In genomic region chr16:31141071-31141469, GRCh38 we compare ENCODE assay signal across 11 cellular contexts. TPM values are rescaled to one million over a fixed set of nuclear protein-coding genes. Genes with fewer than 3 reads are reported as not detected.
A peak's percentile ranks its signal among the peaks of the same experiment; 100 is the strongest.
DNase-seq lines count a peak whose midpoint lies in the region; ATAC-seq, FAIRE-seq and TF ChIP-seq lines count a peak whose summit lies in the region.
"Not testable (repeated sequence)": the region's sequence is repeated elsewhere in the genome, so short reads cannot be mapped to it uniquely, and the experiment has no call there.
"Had no signal": no experiment of that assay in that cellular context is flagged by ENCODE, and none has a peak within 500 bp of the region (broad histone marks: within the 10 kb centered on the region; RNA-seq: fewer than 3 reads in every experiment).

No MANE protein-coding gene starts in this region.

- not testable (repeated sequence) for H3K36me3 Mint-ChIP-seq in nephron progenitor cell (ENCODE audit: low read depth)

- not testable (repeated sequence) for H3K9me2 ChIP-seq in Loucy (replicated peaks; ENCODE audit: low read depth, low read length)

- POLR2A ChIA-PET in K562 (lab: Yijun Ruan, JAX) = interaction anchor here (0.8 to 3.4 kb wide), 3 partner anchors 12 to 39 kb away, joined by 4 to 39 read pairs (median 35); partner anchors contain the start of genes FUS and KAT8

- H3K4me1 Mint-ChIP-seq in nephron progenitor cell = peaks cover 39% of the 10 kb centered on the region

- H3K9me1 ChIP-seq in K562 (ENCODE audit: control insufficient read depth, insufficient read depth, low read length) = not testable (repeated sequence)

- H3K27me3 Mint-ChIP-seq in nephron progenitor cell (ENCODE audit: low read depth, poor library complexity) = peaks cover 23% of the 10 kb centered on the region

- DNase-seq in K562 (ENCODE audit: extremely low read depth in 1 of 4, low spot score in 3 of 4); left ventricle myocardium inferior; nephron progenitor cell; thoracic aorta (ENCODE audit: low spot score): not testable (repeated sequence)

- H3K27ac ChIP-seq in BLaER1 treated with 17β-estradiol and CSF1 and Interleukin-3, amounts not matched to agents 10 nM and 100 nM = peak overlapping the region in 10 of 11 experiments; percentile 21 to 74 (median 56); a peak in 17 of 22 replicates
- H3K27ac ChIP-seq in K562 (ENCODE audit: extremely low read depth, low read depth, low read length) (peak overlapping the region; percentile 55; the same call in 2 of the 3 replicates), left ventricle myocardium inferior (replicated peaks) (peak overlapping the region; percentile 88), thoracic aorta (peak overlapping the region; percentile 94)

- not testable (repeated sequence) for TF ChIP-seq CTCF in Loucy (conservative IDR thresholded peaks at IDR 0.05; ENCODE audit: low read length); K562 (IDR thresholded peaks at IDR 0.05 in 2 of 3, conservative IDR thresholded peaks at IDR 0.05 in 1 of 3; ENCODE audit: insufficient read depth in 2 of 3, low read depth in 1 of 3, low read length in 3 of 3); left ventricle myocardium inferior (IDR thresholded peaks at IDR 0.05; ENCODE audit: borderline replicate concordance); nephron progenitor cell (IDR thresholded peaks at IDR 0.05); thoracic aorta (IDR thresholded peaks at IDR 0.05)

- intact Hi-C loops in K562 (cut with micrococcal nuclease) (loop anchor here (5.0 to 10.0 kb wide), 2 partner anchors 34 to 156 kb away; partner anchors contain the start of genes BCKDK and HSD3B7), left ventricle myocardium inferior (cut with micrococcal nuclease) (loop anchor here (10.0 kb wide), 1 partner anchor 156 kb away; the partner anchor contains the start of gene HSD3B7)

- not testable (repeated sequence) for BruUV-seq in K562 (replicated peaks; lab: Mats Ljungman, UMichigan)

- TF ChIP-seq POLR2A in K562 (conservative IDR thresholded peaks at IDR 0.05) = not testable (repeated sequence)

- not testable (repeated sequence) for TF ChIP-seq RAD21 in K562 (CRISPR knock-in tag; conservative IDR thresholded peaks at IDR 0.05 in 1 of 2, IDR thresholded peaks at IDR 0.05 in 1 of 2)

- peak overlapping the region; percentile 55 to 93 (median 82) for H3K4me2 ChIP-seq in BLaER1 treated with 17β-estradiol and CSF1 and Interleukin-3, amounts not matched to agents 10 nM and 100 nM
- H3K4me2 ChIP-seq in Loucy (ENCODE audit: low read depth, low read length, poor library complexity, severe bottlenecking) (peak overlapping the region; percentile 88), K562 (ENCODE audit: insufficient read depth, low read length) (peak overlapping the region; percentile 72)

- not testable (repeated sequence) for H3K79me2 ChIP-seq in Loucy (ENCODE audit: insufficient read depth, low read length); K562 (ENCODE audit: control insufficient read depth, insufficient read depth, low read length)

- H3K36me3 ChIP-seq in BLaER1 treated with 17β-estradiol and CSF1 and Interleukin-3, amounts not matched to agents 10 nM and 100 nM; Loucy (ENCODE audit: insufficient read depth, low read length); K562 (ENCODE audit: control insufficient read depth, insufficient read depth, low read length); left ventricle myocardium inferior; thoracic aorta: not testable (repeated sequence)

- H3K27me3 ChIP-seq in BLaER1 treated with 17β-estradiol and CSF1 and Interleukin-3, amounts not matched to agents 10 nM and 100 nM; Loucy (ENCODE audit: insufficient read depth, low read length, poor library complexity, severe bottlenecking); K562 (ENCODE audit: control insufficient read depth in 2 of 2, insufficient read depth in 2 of 2, low read length in 2 of 2); left ventricle myocardium inferior (ENCODE audit: low read depth); thoracic aorta (replicated peaks; ENCODE audit: insufficient read depth): not testable (repeated sequence)

- peaks cover 27 to 47% (median 42%) of the 10 kb centered on the region in 10 experiments for H3K4me1 ChIP-seq in BLaER1 treated with 17β-estradiol and CSF1 and Interleukin-3, amounts not matched to agents 10 nM and 100 nM
- peaks cover 16% of the 10 kb centered on the region for H3K4me1 ChIP-seq in Loucy (ENCODE audit: insufficient read depth, low read length, poor library complexity, severe bottlenecking)
- peaks cover 16 to 52% of the 10 kb centered on the region in 2 experiments for H3K4me1 ChIP-seq in K562 (replicated peaks in 1 of 2; ENCODE audit: control insufficient read depth in 2 of 2, insufficient read depth in 2 of 2, low read length in 2 of 2)
- peaks cover 39% of the 10 kb centered on the region for H3K4me1 ChIP-seq in left ventricle myocardium inferior
- H3K4me1 ChIP-seq in thoracic aorta (ENCODE audit: control insufficient read depth in 1 of 2, low read depth in 2 of 2) = peaks cover 16 to 35% of the 10 kb centered on the region in 2 donors

- H3K4me3 Mint-ChIP-seq in nephron progenitor cell = peak overlapping the region; percentile 79

- WGBS in K562 (ENCODE audit: insufficient coverage, low coverage, missing lambda C conversion rate) = 89% methylated on average over 9 of the region's 9 CpGs

- peak overlapping the region in 10 of 11 experiments; percentile 26 to 69 (median 60); a peak in 13 of 22 replicates for H3K9ac ChIP-seq in BLaER1 treated with 17β-estradiol and CSF1 and Interleukin-3, amounts not matched to agents 10 nM and 100 nM
- H3K9ac ChIP-seq in Loucy (ENCODE audit: low read depth, low read length, poor library complexity, severe bottlenecking) (peak overlapping the region; percentile 72), K562 (ENCODE audit: insufficient read depth in 1 of 2, low read depth in 2 of 2, low read length in 2 of 2) (peak overlapping the region; percentile 70 to 91; a peak in 3 of 4 replicates)

- in situ Hi-C loops in K562 (cut with MboI) = not testable (repeated sequence)

- not testable (repeated sequence) for H3K9me3 ChIP-seq in BLaER1 treated with 17β-estradiol and CSF1 and Interleukin-3, amounts not matched to agents 10 nM and 100 nM (replicated peaks in 1 of 11); Loucy (ENCODE audit: insufficient read depth, low read depth, low read length); K562 (replicated peaks; ENCODE audit: control insufficient read depth, insufficient read depth, low read depth, low read length); left ventricle myocardium inferior (replicated peaks); thoracic aorta

- not testable (repeated sequence) for H3K27ac Mint-ChIP-seq in nephron progenitor cell

- TF ChIP-seq EP300 in K562 (IDR thresholded peaks at IDR 0.05; ENCODE audit: low read length) = not testable (repeated sequence)

- not testable (repeated sequence) for ATAC-seq in K562; thoracic aorta (ENCODE audit: insufficient number of reproducible peaks, low FRiP score, low read depth)

- H3K9me3 Mint-ChIP-seq in nephron progenitor cell = not testable (repeated sequence)

- not testable (repeated sequence) for FAIRE-seq in K562 (lab: Jason Lieb, UNC)

- not testable (repeated sequence) for H3F3A ChIP-seq in Loucy (ENCODE audit: low read depth)

- H3K4me3 ChIP-seq in BLaER1 treated with 17β-estradiol and CSF1 and Interleukin-3, amounts not matched to agents 10 nM and 100 nM; K562; thoracic aorta: not testable (repeated sequence)
- peak overlapping the region; percentile 69 for H3K4me3 ChIP-seq in Loucy (ENCODE audit: low read length, poor library complexity, severe bottlenecking)
- H3K4me3 ChIP-seq in left ventricle myocardium inferior = peak overlapping the region; percentile 60

- H2AFZ ChIP-seq in Loucy (ENCODE audit: low read length) = not testable (repeated sequence)
- peak overlapping the region; percentile 92 for H2AFZ ChIP-seq in K562 (ENCODE audit: low read depth, low read length)

- H4K20me1 ChIP-seq in BLaER1 treated with 17β-estradiol and CSF1 and Interleukin-3, amounts not matched to agents 10 nM and 100 nM; Loucy (ENCODE audit: insufficient read depth, low read length, poor library complexity, severe bottlenecking); K562 (replicated peaks; ENCODE audit: control insufficient read depth, insufficient read depth, low read length): not testable (repeated sequence)

- CTCF ChIA-PET in K562 (lab: Yijun Ruan, JAX; ENCODE audit: low intra/inter-chr PET ratio) = not testable (repeated sequence)

RNA-seq across cellular contexts. Expression of gene PRSS8, which starts 5.5 kb away (rescaled TPM):
- 0.95 and 3.2 TPM in 2 replicates for total RNA-seq in K562 (2011; cell fraction: chromatin; rRNA removed; ENCODE audit: low replicate concordance)
- total RNA-seq in K562 (2011; cell fraction: nucleolus; rRNA removed) = 3.7 and 4.5 TPM in 2 replicates
- total RNA-seq in K562 (2011; cell fraction: nucleoplasm; rRNA removed) = 3.0 and 4.4 TPM in 2 replicates
- total RNA-seq in K562 (2014; rRNA removed) (1.7 and 2.4 TPM in 2 replicates), K562 (2014; rRNA removed; fragmentation: Illumina TruSeq; extraction: Trizol) (0.32 and 0.69 TPM in 2 replicates), K562 (2015; rRNA removed; fragmentation: Illumina TruSeq; extraction: Trizol) (0.72 and 0.83 TPM in 2 replicates), K562 (2021) (3.0 and 3.9 TPM in 2 replicates), left ventricle myocardium inferior (not detected), thoracic aorta (not detected)
- polyA plus RNA-seq in K562 (2011; rRNA removed) (0.77 and 7.6 TPM in 2 replicates), K562 (2014; fragmentation: Illumina TruSeq; extraction: Trizol) (2.7 and 4.5 TPM in 2 replicates), K562 (2014; fragmentation: Nextera tagmentation; extraction: Ambion mirVana) (under 1 TPM in 1 of 2 experiments, not detected in 1; 0.25 TPM), K562 (2014; rRNA removed) (3.1 and 6.3 TPM in 2 replicates)
- polyA plus RNA-seq in K562 (2011; cell fraction: cytosol; rRNA removed) = 5.3 and 9.1 TPM in 2 replicates
- 2.3 and 8.3 TPM in 2 replicates for polyA plus RNA-seq in K562 (2011; cell fraction: nucleus; rRNA removed)
- 2.0 and 21.4 TPM in 2 replicates for polyA plus RNA-seq in K562 (2012)
- polyA minus RNA-seq in K562 (2011; rRNA and poly(A)+ RNA removed) = 0.60 and 1.4 TPM in 2 replicates
- polyA minus RNA-seq in K562 (2011; cell fraction: cytosol; rRNA and poly(A)+ RNA removed) = 2.3 and 4.6 TPM in 2 replicates
- 0.40 and 3.3 TPM in 2 replicates for polyA minus RNA-seq in K562 (2011; cell fraction: nucleus; rRNA and poly(A)+ RNA removed)
- total RNA-seq: activated CD8-positive, alpha-beta T cell treated with anti-CD3 and anti-CD28 coated beads, Interleukin-2, amount 10 ng/mL, durations not matched to agents 7 days and 5 days; naive thymus-derived CD8-positive, alpha-beta T cell; sciatic nerve; SJSA1 had no signal
- polyA plus RNA-seq: IgD-negative memory B cell; naive thymus-derived CD8-positive, alpha-beta T cell had no signal

RNA-seq across cellular contexts. Expression of gene PRSS36, which starts 8.8 kb away (rescaled TPM):
- 1.1 TPM in 1 of 2 replicates, not detected in the other for total RNA-seq in K562 (2011; cell fraction: chromatin; rRNA removed; ENCODE audit: low replicate concordance)
- total RNA-seq in K562 (2011; cell fraction: nucleolus; rRNA removed) = 0.67 and 0.92 TPM in 2 replicates
- total RNA-seq in K562 (2011; cell fraction: nucleoplasm; rRNA removed) = 0.44 TPM in 1 of 2 replicates, not detected in the other
- total RNA-seq in K562 (2014; rRNA removed) (0.82 and 1.2 TPM in 2 replicates), K562 (2014; rRNA removed; fragmentation: Illumina TruSeq; extraction: Trizol) (0.38 TPM in 1 of 2 replicates, not detected in the other), K562 (2015; rRNA removed; fragmentation: Illumina TruSeq; extraction: Trizol) (0.36 and 0.68 TPM in 2 replicates), K562 (2021) (0.56 and 1.1 TPM in 2 replicates), left ventricle myocardium inferior (1.4 TPM), thoracic aorta (10 to 100 TPM in 1 of 2 donors, 1 to 10 TPM in 1; 1.3 to 14.8 TPM)
- polyA plus RNA-seq in K562 (2011; rRNA removed) (0.54 and 0.85 TPM in 2 replicates), K562 (2014; fragmentation: Illumina TruSeq; extraction: Trizol) (0.57 and 0.68 TPM in 2 replicates), K562 (2014; fragmentation: Nextera tagmentation; extraction: Ambion mirVana) (under 1 TPM in 1 of 2 experiments, not detected in 1; 0.22 TPM), K562 (2014; rRNA removed) (0.09 and 0.45 TPM in 2 replicates)
- 1.4 and 2.6 TPM in 2 replicates for polyA plus RNA-seq in K562 (2011; cell fraction: cytosol; rRNA removed)
- polyA plus RNA-seq in K562 (2011; cell fraction: nucleus; rRNA removed) = 1.1 and 1.4 TPM in 2 replicates
- polyA plus RNA-seq in K562 (2012) = 0.33 and 0.65 TPM in 2 replicates
- polyA minus RNA-seq in K562 (2011; rRNA and poly(A)+ RNA removed) = 0.46 and 0.72 TPM in 2 replicates
- 0.95 and 1.4 TPM in 2 replicates for polyA minus RNA-seq in K562 (2011; cell fraction: cytosol; rRNA and poly(A)+ RNA removed)
- polyA minus RNA-seq in K562 (2011; cell fraction: nucleus; rRNA and poly(A)+ RNA removed) = 0.67 and 0.78 TPM in 2 replicates

RNA-seq across cellular contexts. Expression of gene KAT8, which starts 23.6 kb away (rescaled TPM):
- 101 and 172 TPM in 2 replicates for total RNA-seq in K562 (2011; cell fraction: chromatin; rRNA removed; ENCODE audit: low replicate concordance)
- 101 and 113 TPM in 2 replicates for total RNA-seq in K562 (2011; cell fraction: nucleolus; rRNA removed)
- 112 and 119 TPM in 2 replicates for total RNA-seq in K562 (2011; cell fraction: nucleoplasm; rRNA removed)
- total RNA-seq in K562 (2014; rRNA removed) (76.4 and 79.5 TPM in 2 replicates), K562 (2014; rRNA removed; fragmentation: Illumina TruSeq; extraction: Trizol) (55.2 and 58.0 TPM in 2 replicates), K562 (2015; rRNA removed; fragmentation: Illumina TruSeq; extraction: Trizol) (64.7 and 70.0 TPM in 2 replicates), K562 (2021) (78.8 and 85.4 TPM in 2 replicates), left ventricle myocardium inferior (72.0 TPM), thoracic aorta (10 to 100 TPM; 62.5 to 75.7 TPM)
- polyA plus RNA-seq in K562 (2011; rRNA removed) (97.8 and 98.5 TPM in 2 replicates), K562 (2014; fragmentation: Illumina TruSeq; extraction: Trizol) (77.7 and 80.0 TPM in 2 replicates), K562 (2014; fragmentation: Nextera tagmentation; extraction: Ambion mirVana) (10 to 100 TPM; 10.0 to 12.3 TPM), K562 (2014; rRNA removed) (85.8 and 92.9 TPM in 2 replicates)
- polyA plus RNA-seq in K562 (2011; cell fraction: cytosol; rRNA removed) = 95.2 and 96.8 TPM in 2 replicates
- polyA plus RNA-seq in K562 (2011; cell fraction: nucleus; rRNA removed) = 146 and 150 TPM in 2 replicates
- polyA plus RNA-seq in K562 (2012) = 51.8 and 72.0 TPM in 2 replicates
- polyA minus RNA-seq in K562 (2011; rRNA and poly(A)+ RNA removed) = 65.0 and 72.0 TPM in 2 replicates
- 35.7 and 42.9 TPM in 2 replicates for polyA minus RNA-seq in K562 (2011; cell fraction: cytosol; rRNA and poly(A)+ RNA removed)
- 26.0 and 35.5 TPM in 2 replicates for polyA minus RNA-seq in K562 (2011; cell fraction: nucleus; rRNA and poly(A)+ RNA removed)

RNA-seq across cellular contexts. Expression of gene BCKDK, which starts 32.9 kb away (rescaled TPM):
- total RNA-seq in K562 (2011; cell fraction: chromatin; rRNA removed; ENCODE audit: low replicate concordance) = 17.8 and 57.4 TPM in 2 replicates
- 36.7 and 44.2 TPM in 2 replicates for total RNA-seq in K562 (2011; cell fraction: nucleolus; rRNA removed)
- total RNA-seq in K562 (2011; cell fraction: nucleoplasm; rRNA removed) = 21.8 and 24.5 TPM in 2 replicates
- total RNA-seq in K562 (2014; rRNA removed) (29.1 and 36.4 TPM in 2 replicates), K562 (2014; rRNA removed; fragmentation: Illumina TruSeq; extraction: Trizol) (6.0 and 9.0 TPM in 2 replicates), K562 (2015; rRNA removed; fragmentation: Illumina TruSeq; extraction: Trizol) (10.8 and 11.7 TPM in 2 replicates), K562 (2021) (33.1 and 34.8 TPM in 2 replicates), left ventricle myocardium inferior (75.9 TPM), thoracic aorta (10 to 100 TPM; 35.1 to 58.5 TPM)
- polyA plus RNA-seq in K562 (2011; rRNA removed) (13.1 and 23.5 TPM in 2 replicates), K562 (2014; fragmentation: Illumina TruSeq; extraction: Trizol) (22.4 and 29.2 TPM in 2 replicates), K562 (2014; fragmentation: Nextera tagmentation; extraction: Ambion mirVana) (1 to 10 TPM in 1 of 2 experiments, under 1 TPM in 1; 0.58 to 1.5 TPM), K562 (2014; rRNA removed) (25.1 and 27.1 TPM in 2 replicates)
- polyA plus RNA-seq in K562 (2011; cell fraction: cytosol; rRNA removed) = 16.2 and 36.5 TPM in 2 replicates
- 62.9 and 85.4 TPM in 2 replicates for polyA plus RNA-seq in K562 (2011; cell fraction: nucleus; rRNA removed)
- 24.6 and 34.3 TPM in 2 replicates for polyA plus RNA-seq in K562 (2012)
- 9.3 and 10.0 TPM in 2 replicates for polyA minus RNA-seq in K562 (2011; rRNA and poly(A)+ RNA removed)
- 16.1 and 18.6 TPM in 2 replicates for polyA minus RNA-seq in K562 (2011; cell fraction: cytosol; rRNA and poly(A)+ RNA removed)
- polyA minus RNA-seq in K562 (2011; cell fraction: nucleus; rRNA and poly(A)+ RNA removed) = 29.1 and 36.5 TPM in 2 replicates

RNA-seq across cellular contexts. Expression of gene FUS, which starts 38.9 kb away (rescaled TPM):
- total RNA-seq in K562 (2011; cell fraction: chromatin; rRNA removed; ENCODE audit: low replicate concordance) = 999 and 1,269 TPM in 2 replicates
- 423 and 458 TPM in 2 replicates for total RNA-seq in K562 (2011; cell fraction: nucleolus; rRNA removed)
- total RNA-seq in K562 (2011; cell fraction: nucleoplasm; rRNA removed) = 715 and 1,004 TPM in 2 replicates
- total RNA-seq in K562 (2014; rRNA removed) = 64.1 and 78.7 TPM in 2 replicates
- total RNA-seq in K562 (2014; rRNA removed; fragmentation: Illumina TruSeq; extraction: Trizol) = 74.7 and 94.2 TPM in 2 replicates
- total RNA-seq in K562 (2015; rRNA removed; fragmentation: Illumina TruSeq; extraction: Trizol) = 87.2 and 107 TPM in 2 replicates
- 492 and 570 TPM in 2 replicates for total RNA-seq in K562 (2021)
- polyA plus RNA-seq in K562 (2011; rRNA removed) = 205 and 240 TPM in 2 replicates
- 204 and 212 TPM in 2 replicates for polyA plus RNA-seq in K562 (2011; cell fraction: cytosol; rRNA removed)
- 500 and 575 TPM in 2 replicates for polyA plus RNA-seq in K562 (2011; cell fraction: nucleus; rRNA removed)
- 447 and 1,379 TPM in 2 replicates for polyA plus RNA-seq in K562 (2012)
- 370 and 458 TPM in 2 replicates for polyA plus RNA-seq in K562 (2014; fragmentation: Illumina TruSeq; extraction: Trizol)
- 10 to 100 TPM; 43.9 to 59.5 TPM for polyA plus RNA-seq in K562 (2014; fragmentation: Nextera tagmentation; extraction: Ambion mirVana)
- polyA plus RNA-seq in K562 (2014; rRNA removed) = 501 and 575 TPM in 2 replicates
- 120 and 138 TPM in 2 replicates for polyA minus RNA-seq in K562 (2011; rRNA and poly(A)+ RNA removed)
- polyA minus RNA-seq in K562 (2011; cell fraction: cytosol; rRNA and poly(A)+ RNA removed) = 244 and 341 TPM in 2 replicates
- polyA minus RNA-seq in K562 (2011; cell fraction: nucleus; rRNA and poly(A)+ RNA removed) = 188 and 261 TPM in 2 replicates
- total RNA-seq in left ventricle myocardium inferior = 96.9 TPM
- total RNA-seq in thoracic aorta = 100 to 1,000 TPM in 1 of 2 donors, 10 to 100 TPM in 1; 63.9 to 141 TPM
